In genomic region chrX:100797359-100797758, GRCh38 we compare ENCODE assay signal across 1 cellular context.
A peak's percentile ranks its signal among the peaks of the same experiment; 100 is the strongest.
TF ChIP-seq lines count a peak whose summit lies in the region.

No MANE protein-coding gene starts in this region.

TF ChIP-seq in K562, 482 proteins besides CTCF, POLR2A, EP300 and RAD21:
- TF ChIP-seq, protein P1, sequence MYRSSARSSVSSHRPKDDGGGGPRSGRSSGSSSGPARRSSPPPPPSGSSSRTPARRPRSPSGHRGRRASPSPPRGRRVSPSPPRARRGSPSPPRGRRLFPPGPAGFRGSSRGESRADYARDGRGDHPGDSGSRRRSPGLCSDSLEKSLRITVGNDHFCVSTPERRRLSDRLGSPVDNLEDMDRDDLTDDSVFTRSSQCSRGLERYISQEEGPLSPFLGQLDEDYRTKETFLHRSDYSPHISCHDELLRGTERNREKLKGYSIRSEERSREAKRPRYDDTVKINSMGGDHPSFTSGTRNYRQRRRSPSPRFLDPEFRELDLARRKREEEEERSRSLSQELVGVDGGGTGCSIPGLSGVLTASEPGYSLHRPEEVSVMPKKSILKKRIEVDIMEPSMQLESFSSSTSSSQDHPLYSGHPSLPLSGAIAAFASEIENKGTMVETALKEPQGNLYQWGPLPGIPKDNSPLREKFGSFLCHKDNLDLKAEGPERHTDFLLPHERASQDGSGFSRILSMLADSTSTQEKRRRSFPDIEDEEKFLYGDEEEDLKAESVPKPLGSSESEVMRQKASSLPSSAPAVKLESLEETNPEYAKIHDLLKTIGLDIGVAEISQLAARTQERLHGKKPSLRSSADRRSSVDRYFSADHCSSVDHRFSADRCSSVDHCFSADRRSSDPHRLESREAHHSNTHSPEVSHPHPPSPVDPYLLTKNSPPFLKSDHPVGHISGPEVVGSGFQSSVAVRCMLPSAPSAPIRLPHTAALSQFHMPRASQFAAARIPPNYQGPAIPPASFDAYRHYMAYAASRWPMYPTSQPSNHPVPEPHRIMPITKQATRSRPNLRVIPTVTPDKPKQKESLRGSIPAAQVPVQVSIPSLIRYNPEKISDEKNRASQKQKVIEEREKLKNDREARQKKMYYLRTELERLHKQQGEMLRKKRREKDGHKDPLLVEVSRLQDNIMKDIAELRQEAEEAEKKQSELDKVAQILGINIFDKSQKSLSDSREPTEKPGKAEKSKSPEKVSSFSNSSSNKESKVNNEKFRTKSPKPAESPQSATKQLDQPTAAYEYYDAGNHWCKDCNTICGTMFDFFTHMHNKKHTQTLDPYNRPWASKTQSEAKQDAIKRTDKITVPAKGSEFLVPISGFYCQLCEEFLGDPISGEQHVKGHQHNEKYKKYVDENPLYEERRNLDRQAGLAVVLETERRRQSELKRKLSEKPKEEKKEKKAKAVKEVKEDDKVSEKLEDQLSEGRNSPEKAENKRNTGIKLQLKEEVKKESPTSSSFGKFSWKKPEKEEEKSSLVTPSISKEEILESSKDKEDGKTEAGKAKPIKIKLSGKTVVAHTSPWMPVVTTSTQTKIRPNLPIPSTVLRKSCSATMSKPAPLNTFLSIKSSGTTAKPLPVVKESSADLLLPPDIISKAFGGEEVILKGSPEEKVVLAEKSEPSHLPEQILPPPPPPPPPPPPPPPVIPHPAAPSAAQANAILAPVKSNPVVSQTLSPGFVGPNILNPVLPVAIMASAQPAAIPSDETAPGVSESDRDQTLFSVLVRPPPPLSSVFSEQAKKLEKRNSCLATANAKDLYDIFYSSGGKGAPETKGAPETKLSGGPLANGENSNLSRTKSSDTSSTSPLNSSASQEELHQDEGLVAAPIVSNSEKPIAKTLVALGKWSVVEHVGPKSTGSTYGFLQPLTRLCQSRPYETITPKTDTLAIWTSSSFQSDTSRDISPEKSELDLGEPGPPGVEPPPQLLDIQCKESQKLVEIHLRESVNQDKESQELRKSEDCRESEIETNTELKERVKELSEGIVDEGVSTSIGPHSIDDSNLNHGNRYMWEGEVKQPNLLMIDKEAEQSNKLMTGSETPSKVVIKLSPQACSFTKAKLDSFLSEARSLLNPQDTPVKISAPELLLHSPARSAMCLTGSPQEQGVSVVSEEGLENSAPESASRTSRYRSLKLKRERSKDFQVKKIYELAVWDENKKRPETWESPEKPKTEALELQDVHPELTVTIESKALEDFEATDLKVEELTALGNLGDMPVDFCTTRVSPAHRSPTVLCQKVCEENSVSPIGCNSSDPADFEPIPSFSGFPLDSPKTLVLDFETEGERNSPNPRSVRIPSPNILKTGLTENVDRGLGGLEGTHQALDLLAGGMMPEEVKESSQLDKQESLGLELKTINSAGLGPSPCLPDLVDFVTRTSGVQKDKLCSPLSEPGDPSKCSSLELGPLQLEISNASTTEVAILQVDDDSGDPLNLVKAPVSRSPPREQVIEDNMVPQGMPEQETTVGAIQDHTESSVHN (IDR thresholded peaks at IDR 0.05; ENCODE audit: borderline replicate concordance in 1 of 2, low read depth in 1 of 2): no peak
- 0 out of 2 replicates have a peak, but pooled peaks have one; percentile 19 for TF ChIP-seq CEBPB (tag; IDR thresholded peaks at IDR 0.05)
